In the genomic region with DNA sequence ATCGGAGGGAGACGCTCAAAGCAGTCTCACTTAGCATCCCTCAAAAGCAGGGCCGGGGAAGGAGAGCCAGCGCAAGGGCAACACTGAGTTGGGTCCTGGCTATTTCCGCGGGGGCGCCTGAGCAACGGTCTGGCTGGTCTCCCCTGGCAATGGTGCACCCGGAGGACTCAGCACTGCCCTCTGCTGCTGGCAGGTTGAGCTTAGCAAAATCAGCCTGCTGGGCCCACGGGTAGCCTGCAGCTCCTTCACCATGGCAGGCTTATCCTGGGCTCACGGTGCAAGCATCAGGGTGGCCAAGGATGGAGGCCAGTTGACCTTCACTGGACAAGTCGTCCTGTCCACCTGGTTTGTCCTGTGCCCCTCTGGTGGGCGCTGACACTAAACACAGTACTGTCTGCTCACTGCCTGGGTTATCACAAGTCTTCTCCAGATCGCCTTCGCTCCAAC, we compare ENCODE assay signal across 9 cellular contexts. TPM values are rescaled to one million over a fixed set of nuclear protein-coding genes. Genes with fewer than 3 reads are reported as not detected.
DNase-seq lines count a peak whose midpoint lies in the region; ATAC-seq and TF ChIP-seq lines count a peak whose summit lies in the region.
"Had no signal": no experiment of that assay in that cellular context is flagged by ENCODE, and none has a peak within 500 bp of the region (broad histone marks: within the 10 kb centered on the region; RNA-seq: fewer than 3 reads in every experiment).

No MANE protein-coding gene starts in this region.

- no peak for TF ChIP-seq EP300 in esophagus muscularis mucosa (IDR thresholded peaks at IDR 0.05)

- POLR2A ChIA-PET in A673 (lab: Charles Lee; ENCODE audit: low non-redundant PET), result interaction anchor here (0.5 kb wide), 1 partner anchor 196 kb away, joined by 4 read pairs; no protein-coding TSS in a partner anchor

- peaks cover 0 to 5% of the 10 kb centered on the region in 2 donors for H3K4me1 Mint-ChIP-seq in natural killer cell treated with Interleukin-12 subunit alpha and Interleukin-12 subunit beta and Interleukin-15 and Interleukin-18, amount 100 ng/mL, for 72 hours (ENCODE audit: low read depth in 2 of 2)

- DNase-seq in A673 (ENCODE audit: low spot score), result peak; percentile 76
- peak; percentile 80 for DNase-seq in GM13977 (ENCODE audit: low spot score)
- DNase-seq in NOMO-1 treated with dmso at 0.1 percent for 144 hours (lab: John Stamatoyannopoulos, UW; ENCODE audit: unreplicated experiment), result peak; percentile 46
- DNase-seq in activated T-cell treated with anti-CD3 and anti-CD28 coated beads for 24 hours (ENCODE audit: low read depth), result peak; percentile 28
- no peak for DNase-seq in esophagus muscularis mucosa (ENCODE audit: extremely low spot score)
- no peak for DNase-seq in natural killer cell treated with Interleukin-12 subunit alpha and Interleukin-12 subunit beta and Interleukin-15 and Interleukin-18, amount 100 ng/mL, for 72 hours (ENCODE audit: low spot score)
- DNase-seq in stimulated activated naive CD8-positive, alpha-beta T cell treated with anti-CD3 and anti-CD28 coated beads, Interleukin-15, Interleukin-2, amounts not matched to agents 100 U/mL and 50 U/mL, for 24 hours, result peak; percentile 68
- DNase-seq in NCI-H2081 treated with DMSO at 0.1 percent for 48 hours (lab: John Stamatoyannopoulos, UW), result no peak

- CTCF ChIA-PET in A673 (lab: Charles Lee), result interaction anchor here (0.5 to 2.0 kb wide), 14 partner anchors 9 to 516 kb away, joined by 3 to 23 read pairs (median 4); a partner anchor contains a TSS

- H3K27ac Mint-ChIP-seq in natural killer cell treated with Interleukin-12 subunit alpha and Interleukin-12 subunit beta and Interleukin-15 and Interleukin-18, amount 100 ng/mL, for 72 hours, result no peak overlapping the region

- 24% methylated on average over 13 of the region's 15 CpGs for WGBS in esophagus muscularis mucosa

- H3K27me3 ChIP-seq in A673 (replicated peaks; ENCODE audit: insufficient read depth, low read depth, low read length, poor library complexity) (no peaks in the 10 kb centered on the region), esophagus muscularis mucosa (no peaks in the 10 kb centered on the region)

- no peaks in the 10 kb centered on the region for H3K36me3 Mint-ChIP-seq in natural killer cell treated with Interleukin-12 subunit alpha and Interleukin-12 subunit beta and Interleukin-15 and Interleukin-18, amount 100 ng/mL, for 72 hours

- no peak overlapping the region for H3K4me3 Mint-ChIP-seq in natural killer cell treated with Interleukin-12 subunit alpha and Interleukin-12 subunit beta and Interleukin-15 and Interleukin-18, amount 100 ng/mL, for 72 hours

- H3K9me3 Mint-ChIP-seq in natural killer cell treated with Interleukin-12 subunit alpha and Interleukin-12 subunit beta and Interleukin-15 and Interleukin-18, amount 100 ng/mL, for 72 hours, result no peaks in the 10 kb centered on the region

- ATAC-seq in natural killer cell treated with Interleukin-12 subunit alpha and Interleukin-12 subunit beta and Interleukin-15 and Interleukin-18, amount 100 ng/mL, for 72 hours, result peak; percentile 44 to 58
- peak; percentile 58 for ATAC-seq in stimulated activated naive CD8-positive, alpha-beta T cell treated with anti-CD3 and anti-CD28 coated beads, Interleukin-15, Interleukin-2, amounts not matched to agents 100 U/mL and 50 U/mL, for 24 hours

- TF ChIP-seq POLR2A in esophagus muscularis mucosa (IDR thresholded peaks at IDR 0.05; ENCODE audit: low read depth), result no peak

- intact Hi-C loops in A673 (cut with micrococcal nuclease; ENCODE audit: unreplicated experiment), result loop anchor here (1.0 kb wide), 1 partner anchor 399 kb away; no protein-coding TSS in a partner anchor
- intact Hi-C loops in esophagus muscularis mucosa (cut with DNase I), result loop anchor here (5.0 to 10.0 kb wide), 2 partner anchors 115 to 398 kb away; a partner anchor contains a TSS

- no peaks in the 10 kb centered on the region for H3K36me3 ChIP-seq in A673 (ENCODE audit: insufficient read depth, low read length, poor library complexity, severe bottlenecking)
- no peaks in the 10 kb centered on the region for H3K36me3 ChIP-seq in esophagus muscularis mucosa

- TF ChIP-seq CTCF in A673 (conservative IDR thresholded peaks at IDR 0.05; ENCODE audit: low read depth, low read length) (peak; percentile 88), GM13977 (IDR thresholded peaks at IDR 0.05; ENCODE audit: extremely low read depth, insufficient read depth, missing control alignments) (peak; percentile 81), esophagus muscularis mucosa (IDR thresholded peaks at IDR 0.05) (peak; percentile 67 to 86 (median 68))

- in situ Hi-C loops in GM13977 (cut with MboI; ENCODE audit: low pct_unique_long_range_greater_than_20kb, low sequenced_read_pairs, unreplicated experiment), result loop anchor here (25.0 kb wide), 1 partner anchor 400 kb away; a partner anchor contains a TSS

- peaks cover 14 to 15% of the 10 kb centered on the region in 2 donors for H3K27me3 Mint-ChIP-seq in natural killer cell treated with Interleukin-12 subunit alpha and Interleukin-12 subunit beta and Interleukin-15 and Interleukin-18, amount 100 ng/mL, for 72 hours

- BruUV-seq in A673 (replicated peaks; lab: Mats Ljungman, UMichigan), result no TSS peak

- H3K27ac ChIP-seq in A673 (ENCODE audit: low read depth, low read length, poor library complexity, severe bottlenecking), result no peak overlapping the region
- no peak overlapping the region for H3K27ac ChIP-seq in esophagus muscularis mucosa (replicated peaks in 1 of 4)

- H3K4me3 ChIP-seq in A673 (ENCODE audit: low read depth, low read length, poor library complexity, severe bottlenecking), result no peak overlapping the region
- H3K4me3 ChIP-seq in esophagus muscularis mucosa, result no peak overlapping the region

- no peaks in the 10 kb centered on the region for H3K4me1 ChIP-seq in A673 (ENCODE audit: insufficient read depth, low read length, poor library complexity, severe bottlenecking)
- H3K4me1 ChIP-seq in esophagus muscularis mucosa, result peaks cover 0 to 16% (median 10%) of the 10 kb centered on the region in 4 donors

- H3K9me3 ChIP-seq in A673 (ENCODE audit: low read depth, low read length, poor library complexity, severe bottlenecking) (no peaks in the 10 kb centered on the region), esophagus muscularis mucosa (no peaks in the 10 kb centered on the region)

RNA-seq across cellular contexts. Expression of a gene that starts 14.4 kb away (rescaled TPM):
- total RNA-seq in A673 (2021), result 0.20 TPM in 1 of 2 replicates, not detected in the other
- total RNA-seq in esophagus muscularis mucosa, result 1 to 10 TPM in 1 of 4 donors, under 1 TPM in 2, not detected in 1; 0.17 to 1.9 (median 0.42) TPM
- total RNA-seq in natural killer cell treated with Interleukin-12 subunit alpha and Interleukin-12 subunit beta and Interleukin-15 and Interleukin-18, amount 100 ng/mL, for 72 hours, result not detected
- total RNA-seq: mononuclear cell had no signal

RNA-seq across cellular contexts. Expression of a gene that starts 46.2 kb away (rescaled TPM):
- total RNA-seq in A673 (2021) (not detected in 2 replicates), esophagus muscularis mucosa (not detected)
- total RNA-seq in natural killer cell treated with Interleukin-12 subunit alpha and Interleukin-12 subunit beta and Interleukin-15 and Interleukin-18, amount 100 ng/mL, for 72 hours, result not detected
- total RNA-seq: mononuclear cell had no signal

Comparison
In these comparisons a context has a peak if more than half of its experiments do, and no peak if none do; other contexts are left out.
1. DNase-seq: peak in A673 (single experiment), GM13977 (single experiment), NOMO-1 treated with dmso at 0.1 percent for 144 hours (single experiment), activated T-cell treated with anti-CD3 and anti-CD28 coated beads for 24 hours (single experiment) and stimulated activated naive CD8-positive, alpha-beta T cell treated with anti-CD3 and anti-CD28 coated beads, Interleukin-15, Interleukin-2, amounts not matched to agents 100 U/mL and 50 U/mL, for 24 hours (single experiment); none in esophagus muscularis mucosa (single experiment), natural killer cell treated with Interleukin-12 subunit alpha and Interleukin-12 subunit beta and Interleukin-15 and Interleukin-18, amount 100 ng/mL, for 72 hours (single experiment) and NCI-H2081 treated with DMSO at 0.1 percent for 48 hours (single experiment).
2. Peak in every context shown above with its lines, with median percentiles within 50 percentile points of each other: CTCF ChIP-seq.